1 cellular context compared by ENCODE assay signal in the genomic region with DNA sequence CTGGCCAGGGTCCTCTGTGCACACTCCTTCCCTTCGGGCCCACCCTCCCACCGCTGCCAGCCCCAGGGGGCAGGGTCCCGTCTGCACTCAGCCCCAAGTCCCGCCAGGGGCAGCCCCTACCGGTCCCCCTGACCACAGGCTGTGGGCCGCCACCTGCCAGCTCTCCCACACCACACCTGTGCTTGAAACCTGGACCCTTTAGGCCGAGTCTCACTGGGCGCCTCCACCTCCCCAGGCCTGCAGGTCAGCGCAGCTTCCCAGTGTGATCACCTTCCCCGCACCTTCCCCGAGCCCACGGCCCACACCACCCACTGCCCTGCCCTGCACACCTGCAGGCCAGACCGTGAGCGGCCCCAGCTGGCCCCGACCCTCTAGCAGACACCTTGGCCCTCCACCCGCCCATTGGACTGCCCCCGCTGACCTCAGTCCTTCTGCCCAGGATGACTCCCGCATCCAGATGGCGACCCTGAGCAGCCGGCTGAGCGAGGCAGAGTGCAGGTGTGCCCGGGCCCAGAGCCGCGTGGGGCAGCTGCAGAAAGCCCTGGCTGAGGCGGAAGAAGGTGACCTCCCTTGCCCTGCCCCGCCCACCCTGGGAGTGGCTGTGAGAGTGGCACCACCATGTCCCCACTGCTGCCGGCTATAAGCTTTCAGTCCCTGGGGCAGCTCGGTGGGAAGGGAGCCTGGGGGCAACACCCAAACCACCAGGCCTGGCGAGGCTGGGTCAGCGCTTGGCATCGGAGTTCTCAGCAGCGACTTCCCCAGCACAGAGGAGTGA.
A peak's percentile ranks its signal among the peaks of the same experiment; 100 is the strongest.
TF ChIP-seq lines count a peak whose summit lies in the region.

No MANE protein-coding gene starts in this region.

TF ChIP-seq in HepG2, 621 proteins besides CTCF, POLR2A, EP300 and RAD21 (continued from another document and continues in another):
- TF ChIP-seq, protein P1, sequence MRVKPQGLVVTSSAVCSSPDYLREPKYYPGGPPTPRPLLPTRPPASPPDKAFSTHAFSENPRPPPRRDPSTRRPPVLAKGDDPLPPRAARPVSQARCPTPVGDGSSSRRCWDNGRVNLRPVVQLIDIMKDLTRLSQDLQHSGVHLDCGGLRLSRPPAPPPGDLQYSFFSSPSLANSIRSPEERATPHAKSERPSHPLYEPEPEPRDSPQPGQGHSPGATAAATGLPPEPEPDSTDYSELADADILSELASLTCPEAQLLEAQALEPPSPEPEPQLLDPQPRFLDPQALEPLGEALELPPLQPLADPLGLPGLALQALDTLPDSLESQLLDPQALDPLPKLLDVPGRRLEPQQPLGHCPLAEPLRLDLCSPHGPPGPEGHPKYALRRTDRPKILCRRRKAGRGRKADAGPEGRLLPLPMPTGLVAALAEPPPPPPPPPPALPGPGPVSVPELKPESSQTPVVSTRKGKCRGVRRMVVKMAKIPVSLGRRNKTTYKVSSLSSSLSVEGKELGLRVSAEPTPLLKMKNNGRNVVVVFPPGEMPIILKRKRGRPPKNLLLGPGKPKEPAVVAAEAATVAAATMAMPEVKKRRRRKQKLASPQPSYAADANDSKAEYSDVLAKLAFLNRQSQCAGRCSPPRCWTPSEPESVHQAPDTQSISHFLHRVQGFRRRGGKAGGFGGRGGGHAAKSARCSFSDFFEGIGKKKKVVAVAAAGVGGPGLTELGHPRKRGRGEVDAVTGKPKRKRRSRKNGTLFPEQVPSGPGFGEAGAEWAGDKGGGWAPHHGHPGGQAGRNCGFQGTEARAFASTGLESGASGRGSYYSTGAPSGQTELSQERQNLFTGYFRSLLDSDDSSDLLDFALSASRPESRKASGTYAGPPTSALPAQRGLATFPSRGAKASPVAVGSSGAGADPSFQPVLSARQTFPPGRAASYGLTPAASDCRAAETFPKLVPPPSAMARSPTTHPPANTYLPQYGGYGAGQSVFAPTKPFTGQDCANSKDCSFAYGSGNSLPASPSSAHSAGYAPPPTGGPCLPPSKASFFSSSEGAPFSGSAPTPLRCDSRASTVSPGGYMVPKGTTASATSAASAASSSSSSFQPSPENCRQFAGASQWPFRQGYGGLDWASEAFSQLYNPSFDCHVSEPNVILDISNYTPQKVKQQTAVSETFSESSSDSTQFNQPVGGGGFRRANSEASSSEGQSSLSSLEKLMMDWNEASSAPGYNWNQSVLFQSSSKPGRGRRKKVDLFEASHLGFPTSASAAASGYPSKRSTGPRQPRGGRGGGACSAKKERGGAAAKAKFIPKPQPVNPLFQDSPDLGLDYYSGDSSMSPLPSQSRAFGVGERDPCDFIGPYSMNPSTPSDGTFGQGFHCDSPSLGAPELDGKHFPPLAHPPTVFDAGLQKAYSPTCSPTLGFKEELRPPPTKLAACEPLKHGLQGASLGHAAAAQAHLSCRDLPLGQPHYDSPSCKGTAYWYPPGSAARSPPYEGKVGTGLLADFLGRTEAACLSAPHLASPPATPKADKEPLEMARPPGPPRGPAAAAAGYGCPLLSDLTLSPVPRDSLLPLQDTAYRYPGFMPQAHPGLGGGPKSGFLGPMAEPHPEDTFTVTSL (CRISPR knock-in tag; IDR thresholded peaks at IDR 0.05; ENCODE audit: borderline replicate concordance): no peak
- TF ChIP-seq ADNP (CRISPR knock-in tag; IDR thresholded peaks at IDR 0.05) (no peak), KDM4B (CRISPR knock-in tag; IDR thresholded peaks at IDR 0.05) (no peak), ZSCAN9 (CRISPR knock-in tag; IDR thresholded peaks at IDR 0.05; ENCODE audit: borderline replicate concordance) (no peak), ZNF619 (CRISPR knock-in tag; IDR thresholded peaks at IDR 0.05) (no peak), GPN1 (CRISPR knock-in tag; IDR thresholded peaks at IDR 0.05; ENCODE audit: borderline replicate concordance) (no peak), XBP1 (CRISPR knock-in tag; IDR thresholded peaks at IDR 0.05) (no peak), MATR3 (CRISPR knock-in tag; IDR thresholded peaks at IDR 0.05) (no peak), FOXM1 (CRISPR knock-in tag; IDR thresholded peaks at IDR 0.05) (no peak), ZNF598 (CRISPR knock-in tag; IDR thresholded peaks at IDR 0.05; ENCODE audit: borderline replicate concordance) (peak; percentile 46; the same call in 1 of the 2 replicates), SP1 (IDR thresholded peaks at IDR 0.05) (no peak), SP1 (CRISPR knock-in tag; IDR thresholded peaks at IDR 0.05) (no peak), ZBTB7B (CRISPR knock-in tag; IDR thresholded peaks at IDR 0.05) (peak; percentile 65; the same call in 1 of the 2 replicates), ZNF549 (CRISPR knock-in tag; IDR thresholded peaks at IDR 0.05) (no peak), ZNF713 (CRISPR knock-in tag; IDR thresholded peaks at IDR 0.05) (no peak), FOXO1 (CRISPR knock-in tag; IDR thresholded peaks at IDR 0.05) (peak; percentile 48; the same call in 1 of the 2 replicates), ISL2 (CRISPR knock-in tag; IDR thresholded peaks at IDR 0.05) (no peak), DNMT1 (CRISPR knock-in tag; IDR thresholded peaks at IDR 0.05) (peak; percentile 85; the same call in 1 of the 2 replicates), FOSL1 (CRISPR knock-in tag; IDR thresholded peaks at IDR 0.05; ENCODE audit: borderline replicate concordance) (no peak), ZNF124 (CRISPR knock-in tag; IDR thresholded peaks at IDR 0.05) (no peak), YEATS2 (CRISPR knock-in tag; IDR thresholded peaks at IDR 0.05; ENCODE audit: borderline replicate concordance) (no peak), CC2D1A (CRISPR knock-in tag; IDR thresholded peaks at IDR 0.05) (no peak), ZNF12 (CRISPR knock-in tag; IDR thresholded peaks at IDR 0.05) (no peak), TSC22D2 (CRISPR knock-in tag; IDR thresholded peaks at IDR 0.05; ENCODE audit: borderline replicate concordance) (no peak), LCORL (IDR thresholded peaks at IDR 0.05) (no peak), LCORL (CRISPR knock-in tag; IDR thresholded peaks at IDR 0.05) (0 out of 2 replicates have a peak, but pooled peaks have one; percentile 31), ZNF326 (CRISPR knock-in tag; IDR thresholded peaks at IDR 0.05; ENCODE audit: borderline replicate concordance) (no peak), ATM (IDR thresholded peaks at IDR 0.05; ENCODE audit: borderline replicate concordance) (no peak), PRPF4 (IDR thresholded peaks at IDR 0.05; ENCODE audit: low read depth, low read length, poor library complexity, severe bottlenecking) (no peak), ZNF383 (CRISPR knock-in tag; IDR thresholded peaks at IDR 0.05; ENCODE audit: borderline replicate concordance) (no peak), ATF7 (IDR thresholded peaks at IDR 0.05) (no peak), ATF7 (CRISPR knock-in tag; IDR thresholded peaks at IDR 0.05) (no peak), ZNF674 (CRISPR knock-in tag; IDR thresholded peaks at IDR 0.05; ENCODE audit: low read depth) (no peak), MZF1 (CRISPR knock-in tag; IDR thresholded peaks at IDR 0.05; ENCODE audit: borderline replicate concordance) (no peak), ZNF709 (CRISPR knock-in tag; IDR thresholded peaks at IDR 0.05) (no peak), MAFF (IDR thresholded peaks at IDR 0.05; ENCODE audit: low read depth, low read length) (no peak), EHMT2 (IDR thresholded peaks at IDR 0.05; ENCODE audit: borderline replicate concordance, low read depth, low read length) (no peak), PITX1 (CRISPR knock-in tag; IDR thresholded peaks at IDR 0.05) (no peak; the same call in 1 of the 2 replicates), RELA (CRISPR knock-in tag; IDR thresholded peaks at IDR 0.05) (no peak)
- TF ChIP-seq, protein P2, sequence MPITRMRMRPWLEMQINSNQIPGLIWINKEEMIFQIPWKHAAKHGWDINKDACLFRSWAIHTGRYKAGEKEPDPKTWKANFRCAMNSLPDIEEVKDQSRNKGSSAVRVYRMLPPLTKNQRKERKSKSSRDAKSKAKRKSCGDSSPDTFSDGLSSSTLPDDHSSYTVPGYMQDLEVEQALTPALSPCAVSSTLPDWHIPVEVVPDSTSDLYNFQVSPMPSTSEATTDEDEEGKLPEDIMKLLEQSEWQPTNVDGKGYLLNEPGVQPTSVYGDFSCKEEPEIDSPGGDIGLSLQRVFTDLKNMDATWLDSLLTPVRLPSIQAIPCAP (CRISPR knock-in tag; IDR thresholded peaks at IDR 0.05; ENCODE audit: low read depth): no peak
- TF ChIP-seq, protein P3, sequence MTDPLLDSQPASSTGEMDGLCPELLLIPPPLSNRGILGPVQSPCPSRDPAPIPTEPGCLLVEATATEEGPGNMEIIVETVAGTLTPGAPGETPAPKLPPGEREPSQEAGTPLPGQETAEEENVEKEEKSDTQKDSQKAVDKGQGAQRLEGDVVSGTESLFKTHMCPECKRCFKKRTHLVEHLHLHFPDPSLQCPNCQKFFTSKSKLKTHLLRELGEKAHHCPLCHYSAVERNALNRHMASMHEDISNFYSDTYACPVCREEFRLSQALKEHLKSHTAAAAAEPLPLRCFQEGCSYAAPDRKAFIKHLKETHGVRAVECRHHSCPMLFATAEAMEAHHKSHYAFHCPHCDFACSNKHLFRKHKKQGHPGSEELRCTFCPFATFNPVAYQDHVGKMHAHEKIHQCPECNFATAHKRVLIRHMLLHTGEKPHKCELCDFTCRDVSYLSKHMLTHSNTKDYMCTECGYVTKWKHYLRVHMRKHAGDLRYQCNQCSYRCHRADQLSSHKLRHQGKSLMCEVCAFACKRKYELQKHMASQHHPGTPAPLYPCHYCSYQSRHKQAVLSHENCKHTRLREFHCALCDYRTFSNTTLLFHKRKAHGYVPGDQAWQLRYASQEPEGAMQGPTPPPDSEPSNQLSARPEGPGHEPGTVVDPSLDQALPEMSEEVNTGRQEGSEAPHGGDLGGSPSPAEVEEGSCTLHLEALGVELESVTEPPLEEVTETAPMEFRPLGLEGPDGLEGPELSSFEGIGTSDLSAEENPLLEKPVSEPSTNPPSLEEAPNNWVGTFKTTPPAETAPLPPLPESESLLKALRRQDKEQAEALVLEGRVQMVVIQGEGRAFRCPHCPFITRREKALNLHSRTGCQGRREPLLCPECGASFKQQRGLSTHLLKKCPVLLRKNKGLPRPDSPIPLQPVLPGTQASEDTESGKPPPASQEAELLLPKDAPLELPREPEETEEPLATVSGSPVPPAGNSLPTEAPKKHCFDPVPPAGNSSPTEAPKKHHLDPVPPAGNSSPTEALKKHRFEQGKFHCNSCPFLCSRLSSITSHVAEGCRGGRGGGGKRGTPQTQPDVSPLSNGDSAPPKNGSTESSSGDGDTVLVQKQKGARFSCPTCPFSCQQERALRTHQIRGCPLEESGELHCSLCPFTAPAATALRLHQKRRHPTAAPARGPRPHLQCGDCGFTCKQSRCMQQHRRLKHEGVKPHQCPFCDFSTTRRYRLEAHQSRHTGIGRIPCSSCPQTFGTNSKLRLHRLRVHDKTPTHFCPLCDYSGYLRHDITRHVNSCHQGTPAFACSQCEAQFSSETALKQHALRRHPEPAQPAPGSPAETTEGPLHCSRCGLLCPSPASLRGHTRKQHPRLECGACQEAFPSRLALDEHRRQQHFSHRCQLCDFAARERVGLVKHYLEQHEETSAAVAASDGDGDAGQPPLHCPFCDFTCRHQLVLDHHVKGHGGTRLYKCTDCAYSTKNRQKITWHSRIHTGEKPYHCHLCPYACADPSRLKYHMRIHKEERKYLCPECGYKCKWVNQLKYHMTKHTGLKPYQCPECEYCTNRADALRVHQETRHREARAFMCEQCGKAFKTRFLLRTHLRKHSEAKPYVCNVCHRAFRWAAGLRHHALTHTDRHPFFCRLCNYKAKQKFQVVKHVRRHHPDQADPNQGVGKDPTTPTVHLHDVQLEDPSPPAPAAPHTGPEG (CRISPR knock-in tag; IDR thresholded peaks at IDR 0.05): no peak
- TF ChIP-seq, protein P4, sequence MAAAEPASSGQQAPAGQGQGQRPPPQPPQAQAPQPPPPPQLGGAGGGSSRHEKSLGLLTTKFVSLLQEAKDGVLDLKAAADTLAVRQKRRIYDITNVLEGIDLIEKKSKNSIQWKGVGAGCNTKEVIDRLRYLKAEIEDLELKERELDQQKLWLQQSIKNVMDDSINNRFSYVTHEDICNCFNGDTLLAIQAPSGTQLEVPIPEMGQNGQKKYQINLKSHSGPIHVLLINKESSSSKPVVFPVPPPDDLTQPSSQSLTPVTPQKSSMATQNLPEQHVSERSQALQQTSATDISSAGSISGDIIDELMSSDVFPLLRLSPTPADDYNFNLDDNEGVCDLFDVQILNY (CRISPR knock-in tag; conservative IDR thresholded peaks at IDR 0.05): no peak
- TF ChIP-seq, protein P5, sequence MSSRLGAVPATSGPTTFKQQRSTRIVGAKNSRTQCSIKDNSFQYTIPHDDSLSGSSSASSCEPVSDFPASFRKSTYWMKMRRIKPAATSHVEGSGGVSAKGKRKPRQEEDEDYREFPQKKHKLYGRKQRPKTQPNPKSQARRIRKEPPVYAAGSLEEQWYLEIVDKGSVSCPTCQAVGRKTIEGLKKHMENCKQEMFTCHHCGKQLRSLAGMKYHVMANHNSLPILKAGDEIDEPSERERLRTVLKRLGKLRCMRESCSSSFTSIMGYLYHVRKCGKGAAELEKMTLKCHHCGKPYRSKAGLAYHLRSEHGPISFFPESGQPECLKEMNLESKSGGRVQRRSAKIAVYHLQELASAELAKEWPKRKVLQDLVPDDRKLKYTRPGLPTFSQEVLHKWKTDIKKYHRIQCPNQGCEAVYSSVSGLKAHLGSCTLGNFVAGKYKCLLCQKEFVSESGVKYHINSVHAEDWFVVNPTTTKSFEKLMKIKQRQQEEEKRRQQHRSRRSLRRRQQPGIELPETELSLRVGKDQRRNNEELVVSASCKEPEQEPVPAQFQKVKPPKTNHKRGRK (CRISPR knock-in tag; IDR thresholded peaks at IDR 0.05): no peak
- TF ChIP-seq, protein P6, sequence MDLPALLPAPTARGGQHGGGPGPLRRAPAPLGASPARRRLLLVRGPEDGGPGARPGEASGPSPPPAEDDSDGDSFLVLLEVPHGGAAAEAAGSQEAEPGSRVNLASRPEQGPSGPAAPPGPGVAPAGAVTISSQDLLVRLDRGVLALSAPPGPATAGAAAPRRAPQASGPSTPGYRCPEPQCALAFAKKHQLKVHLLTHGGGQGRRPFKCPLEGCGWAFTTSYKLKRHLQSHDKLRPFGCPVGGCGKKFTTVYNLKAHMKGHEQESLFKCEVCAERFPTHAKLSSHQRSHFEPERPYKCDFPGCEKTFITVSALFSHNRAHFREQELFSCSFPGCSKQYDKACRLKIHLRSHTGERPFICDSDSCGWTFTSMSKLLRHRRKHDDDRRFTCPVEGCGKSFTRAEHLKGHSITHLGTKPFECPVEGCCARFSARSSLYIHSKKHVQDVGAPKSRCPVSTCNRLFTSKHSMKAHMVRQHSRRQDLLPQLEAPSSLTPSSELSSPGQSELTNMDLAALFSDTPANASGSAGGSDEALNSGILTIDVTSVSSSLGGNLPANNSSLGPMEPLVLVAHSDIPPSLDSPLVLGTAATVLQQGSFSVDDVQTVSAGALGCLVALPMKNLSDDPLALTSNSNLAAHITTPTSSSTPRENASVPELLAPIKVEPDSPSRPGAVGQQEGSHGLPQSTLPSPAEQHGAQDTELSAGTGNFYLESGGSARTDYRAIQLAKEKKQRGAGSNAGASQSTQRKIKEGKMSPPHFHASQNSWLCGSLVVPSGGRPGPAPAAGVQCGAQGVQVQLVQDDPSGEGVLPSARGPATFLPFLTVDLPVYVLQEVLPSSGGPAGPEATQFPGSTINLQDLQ (CRISPR knock-in tag; IDR thresholded peaks at IDR 0.05): no peak
